ENCODE assay signal across 9 cellular contexts in genomic region chr10:89206402-89207180, GRCh38. TPM values are rescaled to one million over a fixed set of nuclear protein-coding genes. Genes with fewer than 3 reads are reported as not detected.
DNase-seq lines count a peak whose midpoint lies in the region; FAIRE-seq and TF ChIP-seq lines count a peak whose summit lies in the region.
"Had no signal": no experiment of that assay in that cellular context is flagged by ENCODE, and none has a peak within 500 bp of the region (broad histone marks: within the 10 kb centered on the region; RNA-seq: fewer than 3 reads in every experiment).

No MANE protein-coding gene starts in this region.

- H3K27ac ChIP-seq in ectodermal cell (ENCODE audit: insufficient read depth, low read depth, low read length, poor library complexity, severe bottlenecking) = no peak overlapping the region
- H3K27ac ChIP-seq in mesodermal cell (ENCODE audit: low read depth, low read length, severe bottlenecking) = no peak overlapping the region
- peak overlapping the region; percentile 31 to 62 for H3K27ac ChIP-seq in testis
- H3K27ac ChIP-seq: C4-2B had no signal

- H3K4me1 ChIP-seq in ectodermal cell (ENCODE audit: control insufficient read depth, insufficient read depth, low read length) = peaks cover 8% of the 10 kb centered on the region
- H3K4me1 ChIP-seq in mesodermal cell (ENCODE audit: control insufficient read depth, insufficient read depth, low read length, poor library complexity, severe bottlenecking) = peaks cover 8% of the 10 kb centered on the region
- H3K4me1 ChIP-seq in testis = peaks cover 5% of the 10 kb centered on the region

- 8 to 9% methylated on average over 42 of the region's 42 CpGs for WGBS in ectodermal cell, 2 experiments
- WGBS in mesodermal cell (ENCODE audit: insufficient coverage in 2 of 2), 2 experiments = 8 to 11% methylated on average over 35 of the region's 42 CpGs
- WGBS in testis, 2 donors = 10 to 12% methylated on average over 29 to 41 of the region's 42 CpGs

- FAIRE-seq in H54 (lab: Jason Lieb, UNC) = no peak

- no peak for TF ChIP-seq CTCF in testis (IDR thresholded peaks at IDR 0.05)

- H3K27me3 ChIP-seq in ectodermal cell (ENCODE audit: control insufficient read depth, insufficient read depth, low read length, poor library complexity, severe bottlenecking) = peaks cover 74% of the 10 kb centered on the region
- no peaks in the 10 kb centered on the region for H3K27me3 ChIP-seq in testis

- peak overlapping the region; percentile 32 for H3K4me3 ChIP-seq in ectodermal cell (ENCODE audit: insufficient read depth, low read depth, low read length)
- H3K4me3 ChIP-seq in mesodermal cell (ENCODE audit: extremely low read depth, insufficient read depth, low read length, poor library complexity, severe bottlenecking) = peak overlapping the region; percentile 33
- H3K4me3 ChIP-seq in testis = peak overlapping the region; percentile 53 to 58

- intact Hi-C loops in testis (cut with DNase I; ENCODE audit: low total_unique reads) = no loop called here

- no peak for TF ChIP-seq POLR2A in testis (IDR thresholded peaks at IDR 0.05)
- no peak for TF ChIP-seq POLR2A in H54 (IDR thresholded peaks at IDR 0.05; ENCODE audit: low read depth, low read length)

- H3K9me3 ChIP-seq in ectodermal cell (ENCODE audit: control insufficient read depth, low read length) (no peaks in the 10 kb centered on the region), mesodermal cell (ENCODE audit: control insufficient read depth, low read length) (no peaks in the 10 kb centered on the region), testis (no peaks in the 10 kb centered on the region)

- DNase-seq in NCI-H1417 (lab: John Stamatoyannopoulos, UW) = peak in 2 of 3 experiments; percentile 63 to 68
- no peak for DNase-seq in NCI-H1417 treated with DMSO at 0.1 percent for 48 hours (lab: John Stamatoyannopoulos, UW)
- peak; percentile 38 for DNase-seq in T-helper 22 cell (ENCODE audit: low read depth)
- DNase-seq in testis = peak; percentile 30
- no peak for DNase-seq in H54 (ENCODE audit: insufficient read length, low spot score)
- DNase-seq in mesenteric fat pad (ENCODE audit: low spot score) = no peak

- H3K36me3 ChIP-seq in ectodermal cell (ENCODE audit: control insufficient read depth, insufficient read depth, low read length) (no peaks in the 10 kb centered on the region), mesodermal cell (ENCODE audit: control insufficient read depth, insufficient read depth, low read length) (no peaks in the 10 kb centered on the region), testis (ENCODE audit: low read depth, missing control alignments) (no peaks in the 10 kb centered on the region)

RNA-seq across cellular contexts. Expression of gene CH25H, which starts 0.5 kb away (rescaled TPM):
- not detected for polyA plus RNA-seq in ectodermal cell (2013, experiment 1 of 4)
- not detected for polyA plus RNA-seq in ectodermal cell (2013, experiment 2 of 4)
- polyA plus RNA-seq in ectodermal cell (2013, experiment 3 of 4) = not detected
- 0.20 TPM for polyA plus RNA-seq in ectodermal cell (2013, experiment 4 of 4)
- polyA plus RNA-seq in mesodermal cell (2013, experiment 1 of 2) = not detected
- not detected for polyA plus RNA-seq in mesodermal cell (2013, experiment 2 of 2)
- under 1 TPM in 1 of 2 donors, not detected in 1; 0.25 TPM for total RNA-seq in testis
- polyA plus RNA-seq in testis (ENCODE audit: insufficient read depth, low read depth, low replicate concordance) = 0.25 TPM
- 4.8 TPM for total RNA-seq in mesenteric fat pad

RNA-seq across cellular contexts. Expression of gene LIPA, which starts 45.0 kb away (rescaled TPM):
- 47.1 TPM for polyA plus RNA-seq in ectodermal cell (2013, experiment 1 of 4)
- 43.5 TPM for polyA plus RNA-seq in ectodermal cell (2013, experiment 2 of 4)
- polyA plus RNA-seq in ectodermal cell (2013, experiment 3 of 4) = 37.5 TPM
- 41.3 TPM for polyA plus RNA-seq in ectodermal cell (2013, experiment 4 of 4)
- polyA plus RNA-seq in mesodermal cell (2013, experiment 1 of 2) = 41.4 TPM
- 43.6 TPM for polyA plus RNA-seq in mesodermal cell (2013, experiment 2 of 2)
- 10 to 100 TPM; 13.3 to 13.9 TPM for total RNA-seq in testis
- 32.3 TPM for polyA plus RNA-seq in testis (ENCODE audit: insufficient read depth, low read depth, low replicate concordance)
- 210 TPM for total RNA-seq in mesenteric fat pad

Comparison
In these comparisons a context has a peak if more than half of its experiments do, and no peak if none do; other contexts are left out.
1. DNase-seq: peak in NCI-H1417 (2 of 3), T-helper 22 cell (single experiment) and testis (single experiment); none in NCI-H1417 treated with DMSO at 0.1 percent for 48 hours (single experiment), H54 (single experiment) and mesenteric fat pad (single experiment).
2. H3K27ac ChIP-seq: peak in testis (2 of 2); none in ectodermal cell (single experiment) and mesodermal cell (single experiment).
3. RNA of gene LIPA, which starts 45.0 kb away (total RNA-seq): 210 TPM in mesenteric fat pad (single experiment); 13.3 to 13.9 TPM in testis; every median in the first group is over 10 times any median in the second.
4. Peak in every context shown above with its lines, with median percentiles within 50 percentile points of each other: H3K4me3 ChIP-seq.